10 cellular contexts compared by ENCODE assay signal in genomic region chr11:96204721-96205459, GRCh38.
A peak's percentile ranks its signal among the peaks of the same experiment; 100 is the strongest.
DNase-seq lines count a peak whose midpoint lies in the region; ATAC-seq and TF ChIP-seq lines count a peak whose summit lies in the region.
"Had no signal": no experiment of that assay in that cellular context is flagged by ENCODE, and none has a peak within 500 bp of the region (broad histone marks: within the 10 kb centered on the region; RNA-seq: fewer than 3 reads in every experiment).

No MANE protein-coding gene starts in this region.

- intact Hi-C loops in activated CD8-positive, alpha-beta T cell treated with anti-CD3 and anti-CD28 coated beads for 36 hours (cut with micrococcal nuclease): loop anchor here (2.0 to 5.0 kb wide), 3 partner anchors 52 to 190 kb away; no protein-coding TSS in a partner anchor
- intact Hi-C loops in tibial artery (cut with DNase I; ENCODE audit: low total_unique reads): no loop called here

- H3K9me3 Mint-ChIP-seq in CD8-positive, alpha-beta memory T cell: no peaks in the 10 kb centered on the region
- no peaks in the 10 kb centered on the region for H3K9me3 Mint-ChIP-seq in activated CD8-positive, alpha-beta T cell treated with anti-CD3 and anti-CD28 coated beads for 36 hours
- no peaks in the 10 kb centered on the region for H3K9me3 Mint-ChIP-seq in naive B cell

- peak overlapping the region; percentile 52 to 70 (median 64) for H3K4me3 Mint-ChIP-seq in CD8-positive, alpha-beta memory T cell
- peak overlapping the region; percentile 63 for H3K4me3 Mint-ChIP-seq in activated CD8-positive, alpha-beta T cell treated with anti-CD3 and anti-CD28 coated beads for 36 hours
- peak overlapping the region in 1 of 8 donors; percentile 2 for H3K4me3 Mint-ChIP-seq in naive B cell

- H3K4me3 ChIP-seq in CD8-positive, alpha-beta memory T cell (ENCODE audit: low read length): no peak overlapping the region
- H3K4me3 ChIP-seq in Loucy (ENCODE audit: low read length, poor library complexity, severe bottlenecking): no peak overlapping the region
- no peak overlapping the region for H3K4me3 ChIP-seq in tibial artery
- H3K4me3 ChIP-seq: cardiac muscle cell, mucosa of descending colon had no signal

- CTCF ChIA-PET in CD8-positive, alpha-beta memory T cell (lab: Charles Lee): interaction anchor here (0.6 to 4.5 kb wide), 3 partner anchors 11 to 138 kb away, joined by 3 to 21 read pairs (median 4); partner anchors contain the start of gene MAML2
- CTCF ChIA-PET in activated CD8-positive, alpha-beta T cell treated with anti-CD3 and anti-CD28 coated beads for 36 hours (lab: Charles Lee): interaction anchor here (0.9 to 2.1 kb wide), 7 partner anchors 11 to 150 kb away, joined by 3 to 7 read pairs (median 3); partner anchors contain the start of gene MAML2

- H3K36me3 Mint-ChIP-seq in CD8-positive, alpha-beta memory T cell: peaks cover 9 to 11% (median 11%) of the 10 kb centered on the region in 3 donors
- H3K36me3 Mint-ChIP-seq in activated CD8-positive, alpha-beta T cell treated with anti-CD3 and anti-CD28 coated beads for 36 hours (ENCODE audit: low read depth): peaks cover 11% of the 10 kb centered on the region
- peaks cover 0 to 5% of the 10 kb centered on the region in 2 donors for H3K36me3 Mint-ChIP-seq in naive B cell

- peaks cover 73 to 91% (median 81%) of the 10 kb centered on the region in 3 donors for H3K4me1 Mint-ChIP-seq in CD8-positive, alpha-beta memory T cell
- peaks cover 85% of the 10 kb centered on the region for H3K4me1 Mint-ChIP-seq in activated CD8-positive, alpha-beta T cell treated with anti-CD3 and anti-CD28 coated beads for 36 hours (ENCODE audit: low read depth)
- H3K4me1 Mint-ChIP-seq in naive B cell: peaks cover 50 to 72% (median 63%) of the 10 kb centered on the region in 3 donors

- POLR2A ChIA-PET in CD8-positive, alpha-beta memory T cell (lab: Charles Lee): interaction anchor here (0.6 kb wide), 1 partner anchor 944 kb away, joined by 8 read pairs; no protein-coding TSS in a partner anchor
- POLR2A ChIA-PET in activated CD8-positive, alpha-beta T cell treated with anti-CD3 and anti-CD28 coated beads for 36 hours (lab: Charles Lee): interaction anchor here (1.1 kb wide), 1 partner anchor 8 kb away, joined by 3 read pairs; no protein-coding TSS in a partner anchor

- H3K36me3 ChIP-seq in CD8-positive, alpha-beta memory T cell (ENCODE audit: insufficient read depth, low read length): no peaks in the 10 kb centered on the region
- H3K36me3 ChIP-seq in Loucy (ENCODE audit: insufficient read depth, low read length): no peaks in the 10 kb centered on the region
- H3K36me3 ChIP-seq in tibial artery: no peaks in the 10 kb centered on the region
- H3K36me3 ChIP-seq: cardiac muscle cell had no signal

- peak; percentile 53 for ATAC-seq in activated CD8-positive, alpha-beta T cell treated with anti-CD3 and anti-CD28 coated beads for 36 hours
- ATAC-seq in naive B cell (ENCODE audit: low read depth in 2 of 2) (no peak), GM21390 (IDR thresholded peaks at IDR 0.05; ENCODE audit: unreplicated experiment) (no peak), HG03045 (IDR thresholded peaks at IDR 0.05; ENCODE audit: unreplicated experiment) (no peak)
- ATAC-seq: mucosa of descending colon had no signal

- H2AFZ ChIP-seq in Loucy (ENCODE audit: low read length): 0 out of 2 replicates have a peak overlapping the region, but pooled peaks have one; percentile 9

- peak overlapping the region; percentile 82 to 94 (median 89) for H3K27ac Mint-ChIP-seq in CD8-positive, alpha-beta memory T cell
- H3K27ac Mint-ChIP-seq in activated CD8-positive, alpha-beta T cell treated with anti-CD3 and anti-CD28 coated beads for 36 hours: peak overlapping the region; percentile 89
- H3K27ac Mint-ChIP-seq in naive B cell: peak overlapping the region in 4 of 6 donors; percentile 24 to 54 (median 39)

- no peaks in the 10 kb centered on the region for H3K9me2 ChIP-seq in Loucy (replicated peaks; ENCODE audit: low read depth, low read length)

- H3K4me1 ChIP-seq in CD8-positive, alpha-beta memory T cell (ENCODE audit: insufficient read depth, low read length): peaks cover 71% of the 10 kb centered on the region
- peaks cover 29% of the 10 kb centered on the region for H3K4me1 ChIP-seq in Loucy (ENCODE audit: insufficient read depth, low read length, poor library complexity, severe bottlenecking)
- H3K4me1 ChIP-seq in tibial artery: peaks cover 0 to 28% (median 8%) of the 10 kb centered on the region in 4 donors

- H3K27me3 Mint-ChIP-seq in CD8-positive, alpha-beta memory T cell: no peaks in the 10 kb centered on the region
- H3K27me3 Mint-ChIP-seq in activated CD8-positive, alpha-beta T cell treated with anti-CD3 and anti-CD28 coated beads for 36 hours: no peaks in the 10 kb centered on the region
- no peaks in the 10 kb centered on the region for H3K27me3 Mint-ChIP-seq in naive B cell

- H3K79me2 ChIP-seq in Loucy (ENCODE audit: insufficient read depth, low read length): no peaks in the 10 kb centered on the region

- H3K9ac ChIP-seq in Loucy (ENCODE audit: low read depth, low read length, poor library complexity, severe bottlenecking): no peak overlapping the region

- H3K9me3 ChIP-seq in CD8-positive, alpha-beta memory T cell (ENCODE audit: low read length): no peaks in the 10 kb centered on the region
- H3K9me3 ChIP-seq in Loucy (ENCODE audit: insufficient read depth, low read depth, low read length) (no peaks in the 10 kb centered on the region), tibial artery (no peaks in the 10 kb centered on the region)
- H3K9me3 ChIP-seq: mucosa of descending colon had no signal

- DNase-seq in CD8-positive, alpha-beta memory T cell: peak in 2 of 5 donors; percentile 54 to 65
- peak; percentile 62 for DNase-seq in activated CD8-positive, alpha-beta T cell treated with anti-CD3 and anti-CD28 coated beads for 36 hours
- no peak for DNase-seq in naive B cell
- no peak for DNase-seq in tibial artery
- DNase-seq: DMS153, mucosa of descending colon had no signal

- peaks cover 12% of the 10 kb centered on the region for H3F3A ChIP-seq in Loucy (ENCODE audit: low read depth)

- no peak overlapping the region for H3K4me2 ChIP-seq in Loucy (ENCODE audit: low read depth, low read length, poor library complexity, severe bottlenecking)

- TF ChIP-seq CTCF in Loucy (conservative IDR thresholded peaks at IDR 0.05; ENCODE audit: low read length) (no peak), tibial artery (IDR thresholded peaks at IDR 0.05) (no peak)
- TF ChIP-seq CTCF in activated CD8-positive, alpha-beta T cell treated with anti-CD3 and anti-CD28 coated beads for 36 hours (IDR thresholded peaks at IDR 0.05): no peak

- no peaks in the 10 kb centered on the region for H3K27me3 ChIP-seq in CD8-positive, alpha-beta memory T cell (ENCODE audit: insufficient read depth, low read length, poor library complexity, severe bottlenecking)
- H3K27me3 ChIP-seq in Loucy (ENCODE audit: insufficient read depth, low read length, poor library complexity, severe bottlenecking) (no peaks in the 10 kb centered on the region), tibial artery (no peaks in the 10 kb centered on the region)
- H3K27me3 ChIP-seq: cardiac muscle cell had no signal

- H3K27ac ChIP-seq in CD8-positive, alpha-beta memory T cell (ENCODE audit: low read depth, low read length): peak overlapping the region; percentile 66
- no peak overlapping the region for H3K27ac ChIP-seq in tibial artery
- H3K27ac ChIP-seq: cardiac muscle cell had no signal

- no peaks in the 10 kb centered on the region for H4K20me1 ChIP-seq in Loucy (ENCODE audit: insufficient read depth, low read length, poor library complexity, severe bottlenecking)

Comparison
In these comparisons a context has a peak if more than half of its experiments do, and no peak if none do; other contexts are left out.
1. H3K27ac Mint-ChIP-seq: peak in every context shown above with its lines; median percentile 89 in CD8-positive, alpha-beta memory T cell; 89 in activated CD8-positive, alpha-beta T cell treated with anti-CD3 and anti-CD28 coated beads for 36 hours; 39 in naive B cell.